Comparison of ENCODE assay signal across 11 cellular contexts in genomic region chr3:89256395-89256794, GRCh38.
"Had no signal": no experiment of that assay in that cellular context is flagged by ENCODE, and none has a peak within 500 bp of the region (broad histone marks: within the 10 kb centered on the region; RNA-seq: fewer than 3 reads in every experiment).

No MANE protein-coding gene starts in this region.

- H3K36me3 ChIP-seq: HAP-1 had no signal

- H3K9me3 ChIP-seq: HAP-1 had no signal

- DNase-seq: GM23248, GOT3, H7, H9, HCEC 1CT, HFFc6 had no signal

- H3K4me2 ChIP-seq: GM23338 had no signal

- H3K27ac ChIP-seq: GM23248 had no signal

- FAIRE-seq: H1, H54 had no signal

- H3K4me3 ChIP-seq: GM23248, GM23338, HAP-1 had no signal

- H3K9ac ChIP-seq: GM23248 had no signal

- ATAC-seq: GM23338, HCT116 had no signal
